Comparison of ENCODE assay signal across 8 cellular contexts in genomic region chr2:30232801-30233130, GRCh38. TPM values are rescaled to one million over a fixed set of nuclear protein-coding genes. Genes with fewer than 3 reads are reported as not detected.
DNase-seq lines count a peak whose midpoint lies in the region; ATAC-seq and TF ChIP-seq lines count a peak whose summit lies in the region.

No MANE protein-coding gene starts in this region.

- H3K4me2 ChIP-seq in PC-9, result no peak overlapping the region

- CTCF ChIA-PET in CD4-positive, alpha-beta T cell (lab: Charles Lee), result interaction anchor here (1.2 to 9.3 kb wide), 3 partner anchors 13 to 479 kb away, joined by 3 to 46 read pairs (median 8); no protein-coding TSS in a partner anchor
- CTCF ChIA-PET in PC-9 (lab: Charles Lee), result interaction anchor here (0.6 to 1.2 kb wide), 3 partner anchors 15 to 478 kb away, joined by 4 to 17 read pairs (median 5); no protein-coding TSS in a partner anchor

- intact Hi-C loops in CD4-positive, alpha-beta T cell (cut with DNase I, micrococcal nuclease), result loop anchor here (2.0 to 10.0 kb wide), 7 partner anchors 34 to 242 kb away; partner anchors contain the start of gene LCLAT1 (in 1 of the 2)
- intact Hi-C loops in lower lobe of right lung (cut with DNase I), result no loop called here
- intact Hi-C loops in upper lobe of right lung (cut with DNase I), result loop anchor here (10.0 kb wide), 1 partner anchor 132 kb away; no protein-coding TSS in a partner anchor
- intact Hi-C loops in PC-9 (cut with micrococcal nuclease; ENCODE audit: unreplicated experiment), result loop anchor here (5.0 kb wide), 1 partner anchor 180 kb away; no protein-coding TSS in a partner anchor

- H3K4me1 ChIP-seq in lower lobe of right lung, result peaks cover 56% of the 10 kb centered on the region
- peaks cover 30% of the 10 kb centered on the region for H3K4me1 ChIP-seq in upper lobe of right lung
- H3K4me1 ChIP-seq in PC-9 (replicated peaks; ENCODE audit: insufficient read depth), result peaks cover 18% of the 10 kb centered on the region

- H3K36me3 ChIP-seq in lower lobe of right lung, result peaks cover 22% of the 10 kb centered on the region
- H3K36me3 ChIP-seq in upper lobe of right lung, result peaks cover 31% of the 10 kb centered on the region
- no peaks in the 10 kb centered on the region for H3K36me3 ChIP-seq in PC-9 (ENCODE audit: low read depth)

- no peak overlapping the region for H2AFZ ChIP-seq in PC-9

- no TSS peak for BruUV-seq in PC-9 (replicated peaks; lab: Mats Ljungman, UMichigan)

- peak in 8 of 10 experiments; percentile 33 to 58 (median 50) for DNase-seq in CD4-positive, alpha-beta T cell
- DNase-seq in Kasumi-1 (lab: John Stamatoyannopoulos, UW) (peak; percentile 30 to 37), astrocyte of the spinal cord (ENCODE audit: low read depth, low spot score) (no peak), lower lobe of right lung (no peak), upper lobe of right lung (no peak), kidney glomerular epithelial cell (lab: John Stamatoyannopoulos, UW) (no peak), PC-9 (no peak)

- in situ Hi-C loops in astrocyte of the spinal cord (cut with HindIII; ENCODE audit: low sequenced_read_pairs), result no loop called here

- no peaks in the 10 kb centered on the region for H3K79me2 ChIP-seq in PC-9 (ENCODE audit: low read depth)

- H3K27me3 ChIP-seq in CD4-positive, alpha-beta T cell (ENCODE audit: control insufficient read depth, insufficient read depth, low read length), result no peaks in the 10 kb centered on the region
- no peaks in the 10 kb centered on the region for H3K27me3 ChIP-seq in lower lobe of right lung (ENCODE audit: low read depth)
- H3K27me3 ChIP-seq in upper lobe of right lung, result no peaks in the 10 kb centered on the region
- H3K27me3 ChIP-seq in PC-9 (ENCODE audit: insufficient read depth, low read depth), result 0 out of 2 replicates have a peak, but pooled peaks cover 13% of the 10 kb centered on the region

- H3K9me2 ChIP-seq in PC-9 (ENCODE audit: insufficient read depth), result no peaks in the 10 kb centered on the region

- POLR2A ChIA-PET in CD4-positive, alpha-beta T cell (lab: Charles Lee), result interaction anchor here (1.0 to 15.7 kb wide), 19 partner anchors 9 to 479 kb away, joined by 3 to 373 read pairs (median 11); partner anchors contain the start of genes LCLAT1 and YPEL5
- POLR2A ChIA-PET in PC-9 (lab: Charles Lee; ENCODE audit: unreplicated experiment), result interaction anchor here (0.6 kb wide), 1 partner anchor 16 kb away, joined by 4 read pairs; no protein-coding TSS in a partner anchor

- no peaks in the 10 kb centered on the region for H3K9me3 Mint-ChIP-seq in CD4-positive, alpha-beta T cell

- H3K9me3 ChIP-seq in CD4-positive, alpha-beta T cell (ENCODE audit: control insufficient read depth, low read length), result no peaks in the 10 kb centered on the region
- H3K9me3 ChIP-seq in lower lobe of right lung (no peaks in the 10 kb centered on the region), upper lobe of right lung (no peaks in the 10 kb centered on the region), PC-9 (ENCODE audit: insufficient read depth, low read depth) (no peaks in the 10 kb centered on the region)

- peaks cover 70% of the 10 kb centered on the region for H3K36me3 Mint-ChIP-seq in CD4-positive, alpha-beta T cell (ENCODE audit: low read depth)

- peak overlapping the region; percentile 61 for H3K4me3 ChIP-seq in astrocyte of the spinal cord (ENCODE audit: low read depth, low read length)
- H3K4me3 ChIP-seq in lower lobe of right lung, result peak overlapping the region; percentile 82
- peak overlapping the region; percentile 73 for H3K4me3 ChIP-seq in upper lobe of right lung
- H3K4me3 ChIP-seq in PC-9, result no peak overlapping the region

- H4K20me1 ChIP-seq in PC-9 (ENCODE audit: insufficient read depth), result no peaks in the 10 kb centered on the region

- TF ChIP-seq CTCF in CD4-positive, alpha-beta T cell (IDR thresholded peaks at IDR 0.05), result no peak
- TF ChIP-seq CTCF in astrocyte of the spinal cord (IDR thresholded peaks at IDR 0.05; ENCODE audit: low read depth, low read length) (no peak), lower lobe of right lung (IDR thresholded peaks at IDR 0.05) (no peak), upper lobe of right lung (IDR thresholded peaks at IDR 0.05) (no peak), PC-9 (conservative IDR thresholded peaks at IDR 0.05) (no peak)

- H3K27me3 Mint-ChIP-seq in CD4-positive, alpha-beta T cell, result no peaks in the 10 kb centered on the region

- peak overlapping the region; percentile 93 for H3K4me3 Mint-ChIP-seq in CD4-positive, alpha-beta T cell

- H3F3A ChIP-seq in PC-9 (ENCODE audit: insufficient read depth, low read depth), result peaks cover 19% of the 10 kb centered on the region

- ATAC-seq in CD4-positive, alpha-beta T cell (ENCODE audit: poor library complexity), result peak; percentile 19
- ATAC-seq in lower lobe of right lung (peak; percentile 7 to 17), upper lobe of right lung (peak; percentile 1), HG02970 (IDR thresholded peaks at IDR 0.05; ENCODE audit: low FRiP score, unreplicated experiment) (no peak)

- H3K27ac Mint-ChIP-seq in CD4-positive, alpha-beta T cell, result peak overlapping the region; percentile 99

- H3K4me1 Mint-ChIP-seq in CD4-positive, alpha-beta T cell (ENCODE audit: low read depth), result peaks cover 72% of the 10 kb centered on the region

- peak overlapping the region; percentile 96 for H3K27ac ChIP-seq in CD4-positive, alpha-beta T cell (ENCODE audit: low read depth, low read length)
- H3K27ac ChIP-seq in lower lobe of right lung (peak overlapping the region; percentile 91), upper lobe of right lung (peak overlapping the region; percentile 87), PC-9 (no peak overlapping the region)

RNA-seq across cellular contexts. Expression of gene LBH, which starts 1.4 kb away (rescaled TPM):
- 100 to 1,000 TPM; 131 to 135 TPM for total RNA-seq in CD4-positive, alpha-beta T cell
- total RNA-seq in lower lobe of right lung (137 TPM), upper lobe of right lung (272 TPM), PC-9 (2021) (30.6 and 34.4 TPM in 2 replicates)

Comparison
In these comparisons a context has a peak if more than half of its experiments do, and no peak if none do; other contexts are left out.
1. DNase-seq: peak in CD4-positive, alpha-beta T cell (8 of 10) and Kasumi-1 (2 of 2); none in astrocyte of the spinal cord (single experiment), lower lobe of right lung (single experiment), upper lobe of right lung (single experiment), kidney glomerular epithelial cell (single experiment) and PC-9 (0 of 2).